Comparison of ENCODE assay signal across 8 cellular contexts in the genomic region with DNA sequence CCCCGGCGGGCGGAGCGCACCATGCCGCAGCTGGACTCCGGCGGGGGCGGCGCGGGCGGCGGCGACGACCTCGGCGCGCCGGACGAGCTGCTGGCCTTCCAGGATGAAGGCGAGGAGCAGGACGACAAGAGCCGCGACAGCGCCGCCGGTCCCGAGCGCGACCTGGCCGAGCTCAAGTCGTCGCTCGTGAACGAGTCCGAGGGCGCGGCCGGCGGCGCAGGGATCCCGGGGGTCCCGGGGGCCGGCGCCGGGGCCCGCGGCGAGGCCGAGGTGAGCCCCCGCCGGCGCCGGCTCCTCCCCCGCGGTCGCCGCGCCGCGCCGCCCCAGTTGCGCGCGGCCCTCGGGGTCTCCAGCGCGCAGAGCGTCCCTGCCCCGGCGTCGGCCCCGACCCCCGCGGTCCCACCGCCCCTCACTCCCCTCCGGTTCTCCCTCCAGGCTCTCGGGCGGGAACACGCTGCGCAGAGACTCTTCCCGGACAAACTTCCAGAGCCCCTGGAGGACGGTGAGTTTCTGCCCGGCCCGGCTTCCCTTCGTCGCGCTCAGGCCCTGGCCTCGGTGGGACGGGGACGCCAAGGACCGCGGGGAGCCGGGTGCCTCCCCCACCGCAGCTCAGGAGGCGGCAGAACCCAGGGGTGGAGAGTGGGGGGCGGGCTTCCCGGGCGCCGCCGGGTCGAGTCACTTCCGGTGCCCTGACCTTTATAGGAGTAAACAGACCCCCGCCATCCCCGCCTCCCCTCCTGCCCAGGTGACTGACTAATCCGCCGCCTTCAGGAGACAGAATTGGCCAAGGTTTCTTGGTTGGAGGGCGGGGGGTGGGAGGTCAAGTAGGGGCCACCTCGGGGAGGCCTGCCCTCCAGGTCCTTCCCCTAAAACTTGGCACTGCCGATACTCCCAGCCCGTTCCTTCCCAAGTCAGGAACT. TPM values are rescaled to one million over a fixed set of nuclear protein-coding genes. Genes with fewer than 3 reads are reported as not detected.
DNase-seq lines count a peak whose midpoint lies in the region; ATAC-seq, FAIRE-seq and TF ChIP-seq lines count a peak whose summit lies in the region.

No MANE protein-coding gene starts in this region.

- H3K36me3 ChIP-seq in SJCRH30, result no peaks in the 10 kb centered on the region

- H3K4me3 Mint-ChIP-seq in activated naive CD8-positive, alpha-beta T cell, result peak overlapping the region; percentile 92

- no peak for TF ChIP-seq POLR2A in GM12891 (IDR thresholded peaks at IDR 0.05; ENCODE audit: low read depth, low read length)

- H3K4me1 Mint-ChIP-seq in activated naive CD8-positive, alpha-beta T cell (ENCODE audit: low read depth), result peaks cover 76% of the 10 kb centered on the region

- peak; percentile 11 for ATAC-seq in GM21576 (IDR thresholded peaks at IDR 0.05; ENCODE audit: unreplicated experiment)

- H3K27ac Mint-ChIP-seq in activated naive CD8-positive, alpha-beta T cell, result peak overlapping the region; percentile 92

- H3K4me1 ChIP-seq in SJCRH30, result 0 out of 2 replicates have a peak, but pooled peaks cover 7% of the 10 kb centered on the region

- H3K27ac ChIP-seq in SJCRH30, result no peak overlapping the region

- DNase-seq in AG09309 (ENCODE audit: low read depth) (no peak), SJCRH30 (no peak), kidney tubule cell (ENCODE audit: low spot score) (peak; percentile 22), GM19240 (ENCODE audit: insufficient read length, low spot score) (no peak), GM12891 (ENCODE audit: insufficient read length, low spot score) (no peak)
- peak; percentile 75 to 81 for DNase-seq in stimulated activated CD8-positive, alpha-beta memory T cell treated with anti-CD3 and anti-CD28 coated beads, Interleukin-15, amount 100 ng/mL, for 4 hours (ENCODE audit: low read depth in 2 of 2)

- H3K4me3 ChIP-seq in AG09309 (ENCODE audit: control insufficient read depth, low read depth, low read length), result peak overlapping the region; percentile 56
- H3K4me3 ChIP-seq in SJCRH30, result peak overlapping the region; percentile 59

- H3K27me3 Mint-ChIP-seq in activated naive CD8-positive, alpha-beta T cell, result no peaks in the 10 kb centered on the region

- peaks cover 7% of the 10 kb centered on the region for H3K36me3 Mint-ChIP-seq in activated naive CD8-positive, alpha-beta T cell

- H3K9me3 ChIP-seq in SJCRH30 (replicated peaks), result no peaks in the 10 kb centered on the region

- 0 out of 2 replicates have a peak, but pooled peaks cover 4% of the 10 kb centered on the region for H3K27me3 ChIP-seq in SJCRH30

- no peak for FAIRE-seq in GM12891 (lab: Jason Lieb, UNC)

- TF ChIP-seq CTCF in AG09309 (IDR thresholded peaks at IDR 0.05; ENCODE audit: control insufficient read depth, insufficient read depth, low read depth, low read length, missing control alignments), result no peak

- no peaks in the 10 kb centered on the region for H3K9me3 Mint-ChIP-seq in activated naive CD8-positive, alpha-beta T cell (ENCODE audit: low read depth)

TF ChIP-seq in GM12891, 5 proteins besides CTCF, POLR2A, EP300 and RAD21:
- no peak for TF ChIP-seq PAX5 (IDR thresholded peaks at IDR 0.05; ENCODE audit: insufficient read depth, low read length, severe bottlenecking)

RNA-seq across cellular contexts. Expression of a gene that starts 0.7 kb away (rescaled TPM):
- 1.8 and 2.4 TPM in 2 replicates for total RNA-seq in SJCRH30 (2014; rRNA removed; shearing (Covaris generic))
- 55.8 TPM for polyA plus RNA-seq in GM12891 (2012; ENCODE audit: low read depth, missing spikeins)

Comparison
In these comparisons a context has a peak if more than half of its experiments do, and no peak if none do; other contexts are left out.
1. DNase-seq: peak in kidney tubule cell (single experiment) and stimulated activated CD8-positive, alpha-beta memory T cell treated with anti-CD3 and anti-CD28 coated beads, Interleukin-15, amount 100 ng/mL, for 4 hours (2 of 2); none in AG09309 (single experiment), SJCRH30 (0 of 2), GM19240 (single experiment) and GM12891 (single experiment).